Comparison of ENCODE assay signal across 16 cellular contexts in genomic region chr14:100410056-100410565, GRCh38. TPM values are rescaled to one million over a fixed set of nuclear protein-coding genes. Genes with fewer than 3 reads are reported as not detected.
DNase-seq lines count a peak whose midpoint lies in the region; ATAC-seq, FAIRE-seq and TF ChIP-seq lines count a peak whose summit lies in the region.
"Had no signal": no experiment of that assay in that cellular context is flagged by ENCODE, and none has a peak within 500 bp of the region (broad histone marks: within the 10 kb centered on the region; RNA-seq: fewer than 3 reads in every experiment).

No MANE protein-coding gene starts in this region.

- H3K23ac ChIP-seq in H1 (ENCODE audit: insufficient read length) = no peak overlapping the region

- H4K20me1 ChIP-seq in H1 (replicated peaks in 1 of 2; ENCODE audit: control insufficient read depth in 1 of 2, insufficient read depth in 2 of 2, low read length in 2 of 2) = no peaks in the 10 kb centered on the region

- CTCF ChIA-PET in H1 (lab: Charles Lee; ENCODE audit: partially characterized antibody) = interaction anchor here (0.6 to 4.9 kb wide), 16 partner anchors 7 to 244 kb away, joined by 3 to 37 read pairs (median 4); no protein-coding TSS in a partner anchor

- peaks cover 9% of the 10 kb centered on the region for H3K36me3 Mint-ChIP-seq in CD4-positive, CD25-positive, alpha-beta regulatory T cell

- no peak overlapping the region for H3K4me3 Mint-ChIP-seq in CD4-positive, CD25-positive, alpha-beta regulatory T cell
- H3K4me3 Mint-ChIP-seq: activated CD8-positive, alpha-beta T cell treated with anti-CD3 and anti-CD28 coated beads, Interleukin-2, amount 10 ng/mL, durations not matched to agents 7 days and 5 days; activated T-helper 1 cell treated with anti-CD3 and anti-CD28 coated beads, Interleukin-12 subunit alpha, Interleukin-12 subunit beta, Interleukin-2, Interleukin-4 antibody, amounts not matched to agents 30 ng/mL and 10 ng/mL and 1 ng/mL, durations not matched to agents 14 hours and 24 hours and 36 hours had no signal

- H2BK5ac ChIP-seq in H1 (ENCODE audit: low read depth, low read length) = no peak overlapping the region

- FAIRE-seq in H1 (lab: Jason Lieb, UNC) = no peak

- no peak overlapping the region for H4K91ac ChIP-seq in H1 (replicated peaks; ENCODE audit: insufficient read length, low read length)

- H3K18ac ChIP-seq in H1 (ENCODE audit: extremely low read depth, low read length) = no peak overlapping the region

- TF ChIP-seq RAD21 in H1 (IDR thresholded peaks at IDR 0.05 in 1 of 2, conservative IDR thresholded peaks at IDR 0.05 in 1 of 2; ENCODE audit: low read depth in 2 of 2, low read length in 2 of 2) = no peak

- no peak overlapping the region for H2AFZ ChIP-seq in H1 (ENCODE audit: low read length)
- H2AFZ ChIP-seq: PC-9 had no signal

- POLR2A ChIA-PET in H1 (lab: Charles Lee; ENCODE audit: partially characterized antibody) = interaction anchor here (0.6 to 1.4 kb wide), 2 partner anchors 44 to 334 kb away, joined by 3 read pairs; no protein-coding TSS in a partner anchor

- H2AK5ac ChIP-seq in H1 (ENCODE audit: low read depth, low read length) = no peak overlapping the region

- no peaks in the 10 kb centered on the region for H3K23me2 ChIP-seq in H1 (ENCODE audit: low read depth, low read length)

- no peak overlapping the region for H3K56ac ChIP-seq in H1 (replicated peaks; ENCODE audit: insufficient read length, low read depth, low read length)

- intact Hi-C loops in dorsolateral prefrontal cortex (cut with DNase I) = loop anchor here (10.0 kb wide), 2 partner anchors 235 to 495 kb away; partner anchors contain the start of gene RTL1 (in 1 of the 2)

- no peak overlapping the region for H3K4ac ChIP-seq in H1 (replicated peaks; ENCODE audit: insufficient read length, low read depth, low read length)

- no peak overlapping the region for H3K4me3 ChIP-seq in CD4-positive, CD25-positive, alpha-beta regulatory T cell (ENCODE audit: low read depth, low read length)
- no peak overlapping the region for H3K4me3 ChIP-seq in SJSA1
- no peak overlapping the region for H3K4me3 ChIP-seq in H1 (ENCODE audit: extremely low read depth in 1 of 4, insufficient read depth in 2 of 4, low read depth in 3 of 4, low read length in 4 of 4)
- no peak overlapping the region for H3K4me3 ChIP-seq in dorsolateral prefrontal cortex
- H3K4me3 ChIP-seq: esophagus muscularis mucosa, left lung, PC-9 had no signal

- peak overlapping the region; percentile 31; the same call in 1 of the 2 replicates for H2BK15ac ChIP-seq in H1 (ENCODE audit: low read length)

- H2BK12ac ChIP-seq in H1 (ENCODE audit: low read depth, low read length) = no peak overlapping the region; the same call in 1 of the 2 replicates

- H3K4me1 ChIP-seq in CD4-positive, CD25-positive, alpha-beta regulatory T cell (ENCODE audit: control insufficient read depth, insufficient read depth, low read length, poor library complexity, severe bottlenecking) = peaks cover 28% of the 10 kb centered on the region
- H3K4me1 ChIP-seq in SJSA1 (replicated peaks) (peaks cover 35% of the 10 kb centered on the region), H1 (replicated peaks in 1 of 4; ENCODE audit: control insufficient read depth in 3 of 4, insufficient read depth in 4 of 4, low read length in 3 of 4) (peaks cover 7 to 16% (median 13%) of the 10 kb centered on the region in 4 experiments)

- no peak for DNase-seq in CD4-positive, CD25-positive, alpha-beta regulatory T cell
- DNase-seq in SJSA1 (ENCODE audit: low read depth in 1 of 2, low spot score in 2 of 2) (peak; percentile 52 to 53), H1 (ENCODE audit: low read depth in 1 of 2, low spot score in 2 of 2) (peak in 1 of 2 experiments; percentile 15), mesenteric fat pad (ENCODE audit: low spot score) (peak; percentile 69), dorsolateral prefrontal cortex (no peak), GM19238 (ENCODE audit: insufficient read length, low spot score) (no peak)
- DNase-seq: activated CD8-positive, alpha-beta T cell treated with anti-CD3 and anti-CD28 coated beads, Interleukin-2, amount 10 ng/mL, durations not matched to agents 7 days and 5 days; left lung; NCI-H1694; NCI-H345; PC-9; WERI-Rb-1 had no signal

- H3K27ac Mint-ChIP-seq in CD4-positive, CD25-positive, alpha-beta regulatory T cell = peak overlapping the region in 2 of 3 donors; percentile 5 to 30
- H3K27ac Mint-ChIP-seq: activated CD8-positive, alpha-beta T cell treated with anti-CD3 and anti-CD28 coated beads, Interleukin-2, amount 10 ng/mL, durations not matched to agents 7 days and 5 days; activated T-helper 1 cell treated with anti-CD3 and anti-CD28 coated beads, Interleukin-12 subunit alpha, Interleukin-12 subunit beta, Interleukin-2, Interleukin-4 antibody, amounts not matched to agents 30 ng/mL and 10 ng/mL and 1 ng/mL, durations not matched to agents 14 hours and 24 hours and 36 hours had no signal

- peaks cover 0 to 2% (median 0%) of the 10 kb centered on the region in 7 donors for H3K9me3 Mint-ChIP-seq in CD4-positive, CD25-positive, alpha-beta regulatory T cell
- H3K9me3 Mint-ChIP-seq: activated T-helper 1 cell treated with anti-CD3 and anti-CD28 coated beads, Interleukin-12 subunit alpha, Interleukin-12 subunit beta, Interleukin-2, Interleukin-4 antibody, amounts not matched to agents 30 ng/mL and 10 ng/mL and 1 ng/mL, durations not matched to agents 14 hours and 24 hours and 36 hours had no signal

- H3K4me2 ChIP-seq in H1 (ENCODE audit: insufficient read depth in 1 of 2, low read depth in 2 of 2, low read length in 2 of 2) = peak overlapping the region; percentile 6 to 24; a peak in 2 of 4 replicates
- H3K4me2 ChIP-seq: PC-9 had no signal

- no peak for TF ChIP-seq POLR2A in H1 (IDR thresholded peaks at IDR 0.05; ENCODE audit: control extremely low read depth in 1 of 2, low read depth in 2 of 2, low read length in 2 of 2)

- no peak overlapping the region for H3K14ac ChIP-seq in H1 (ENCODE audit: insufficient read length)

- H3K36me3 ChIP-seq in CD4-positive, CD25-positive, alpha-beta regulatory T cell (ENCODE audit: control insufficient read depth, insufficient read depth, low read length) = no peaks in the 10 kb centered on the region
- H3K36me3 ChIP-seq in SJSA1 (no peaks in the 10 kb centered on the region), H1 (ENCODE audit: control insufficient read depth in 2 of 4, insufficient read depth in 4 of 4, low read length in 3 of 4) (no peaks in the 10 kb centered on the region)
- H3K36me3 ChIP-seq: esophagus muscularis mucosa, left lung, WERI-Rb-1 had no signal

- no peak overlapping the region for H3K27ac ChIP-seq in CD4-positive, CD25-positive, alpha-beta regulatory T cell (ENCODE audit: insufficient read depth, low read length, poor library complexity, severe bottlenecking)
- H3K27ac ChIP-seq in SJSA1 (no peak overlapping the region; the same call in 1 of the 2 replicates), H1 (ENCODE audit: low read depth, low read length) (peak overlapping the region; percentile 20; the same call in 1 of the 2 replicates), dorsolateral prefrontal cortex (peak overlapping the region in 1 of 59 donors; percentile 7)
- H3K27ac ChIP-seq: esophagus muscularis mucosa, left lung, PC-9, WERI-Rb-1 had no signal

- no peak overlapping the region for H2BK20ac ChIP-seq in H1 (ENCODE audit: low read length)

- no peak overlapping the region for H3K9ac ChIP-seq in H1 (replicated peaks in 1 of 4; ENCODE audit: extremely low read depth in 1 of 4, low read depth in 3 of 4, low read length in 3 of 4)

- ATAC-seq in CD4-positive, CD25-positive, alpha-beta regulatory T cell (ENCODE audit: low read depth in 2 of 2) = no peak
- ATAC-seq in HG02588 (IDR thresholded peaks at IDR 0.05; ENCODE audit: unreplicated experiment) = no peak
- ATAC-seq in HG03280 (IDR thresholded peaks at IDR 0.05; ENCODE audit: unreplicated experiment) = no peak
- ATAC-seq: activated CD8-positive, alpha-beta T cell treated with anti-CD3 and anti-CD28 coated beads, Interleukin-2, amount 10 ng/mL, durations not matched to agents 7 days and 5 days; left lung had no signal

- no peak overlapping the region for H4K8ac ChIP-seq in H1 (ENCODE audit: extremely low read depth, insufficient read depth, low read length)

- H3K79me1 ChIP-seq in H1 (ENCODE audit: low read depth, low read length) = peaks cover 6% of the 10 kb centered on the region

- H3K27me3 Mint-ChIP-seq in CD4-positive, CD25-positive, alpha-beta regulatory T cell = no peaks in the 10 kb centered on the region

- H3K4me1 Mint-ChIP-seq in CD4-positive, CD25-positive, alpha-beta regulatory T cell = peaks cover 17 to 37% (median 29%) of the 10 kb centered on the region in 4 donors

- no peak for TF ChIP-seq EP300 in H1 (IDR thresholded peaks at IDR 0.05; ENCODE audit: borderline replicate concordance in 1 of 2, low read depth in 2 of 2, low read length in 2 of 2)

- no peak overlapping the region for H4K5ac ChIP-seq in H1 (ENCODE audit: insufficient read length, low read depth, low read length)

- no peaks in the 10 kb centered on the region for H3K27me3 ChIP-seq in CD4-positive, CD25-positive, alpha-beta regulatory T cell (ENCODE audit: control insufficient read depth, insufficient read depth, low read length)
- H3K27me3 ChIP-seq in SJSA1 (replicated peaks) = no peaks in the 10 kb centered on the region
- no peaks in the 10 kb centered on the region for H3K27me3 ChIP-seq in H1 (replicated peaks in 1 of 4; ENCODE audit: control insufficient read depth in 3 of 4, extremely low read depth in 1 of 4, insufficient read depth in 3 of 4, low read length in 3 of 4)
- H3K27me3 ChIP-seq in dorsolateral prefrontal cortex = no peaks in the 10 kb centered on the region
- H3K27me3 ChIP-seq: esophagus muscularis mucosa, left lung had no signal

- 34% methylated on average over 8 of the region's 8 CpGs; no CpG with 5 or more reads in 1 of the 2 experiments for WGBS in H1 (ENCODE audit: extremely low coverage in 1 of 2, insufficient coverage in 1 of 2, insufficient read length in 1 of 2, insufficient replicate concordance in 2 of 2, low coverage in 1 of 2, low lambda C conversion rate in 2 of 2, missing lambda C conversion rate in 1 of 2), 2 experiments

- TF ChIP-seq CTCF in H1 (IDR thresholded peaks at IDR 0.05; ENCODE audit: control extremely low read depth in 1 of 3, insufficient read depth in 1 of 3, low read depth in 1 of 3, low read length in 3 of 3) (no peak), dorsolateral prefrontal cortex (IDR thresholded peaks at IDR 0.05 in 54 of 56, conservative IDR thresholded peaks at IDR 0.05 in 2 of 56; ENCODE audit: low read depth in 1 of 56, partially characterized antibody in 56 of 56) (no peak)

- H3K9me3 ChIP-seq in CD4-positive, CD25-positive, alpha-beta regulatory T cell (ENCODE audit: control insufficient read depth in 2 of 2, low read length in 2 of 2) = no peaks in the 10 kb centered on the region
- H3K9me3 ChIP-seq in SJSA1 (replicated peaks) (no peaks in the 10 kb centered on the region), H1 (ENCODE audit: insufficient read depth in 2 of 2, low read depth in 1 of 2, low read length in 1 of 2) (no peaks in the 10 kb centered on the region)
- H3K9me3 ChIP-seq: esophagus muscularis mucosa, left lung had no signal

- no peak overlapping the region for H2BK120ac ChIP-seq in H1 (replicated peaks; ENCODE audit: low read depth, low read length)

- no peaks in the 10 kb centered on the region for H3K79me2 ChIP-seq in H1 (ENCODE audit: control insufficient read depth in 1 of 2, insufficient read depth in 2 of 2, low read length in 2 of 2)

RNA-seq across cellular contexts. Expression of gene WDR25, which starts 33.8 kb away (rescaled TPM):
- total RNA-seq in CD4-positive, CD25-positive, alpha-beta regulatory T cell = 5.2 TPM
- 10 to 100 TPM in 2 of 4 donors, 1 to 10 TPM in 2; 7.9 to 15.0 (median 10.2) TPM for polyA plus RNA-seq in CD4-positive, CD25-positive, alpha-beta regulatory T cell
- total RNA-seq in SJSA1 (2014; rRNA removed; shearing (Covaris generic)) = 10.7 and 11.5 TPM in 2 replicates
- total RNA-seq in H1 (2021; fragmentation: NEBNext Ultra II Directional; extraction: Animal tissue kit (Norgen Biotek cat#: 25700)) = 11.0 and 11.2 TPM in 2 replicates
- 16.2 and 22.7 TPM in 2 replicates for polyA plus RNA-seq in H1 (2011; rRNA removed)
- 13.3 TPM for polyA plus RNA-seq in H1 (2011; cell fraction: cytosol; rRNA removed)
- 17.4 TPM for polyA plus RNA-seq in H1 (2011; cell fraction: nucleus; rRNA removed)
- polyA plus RNA-seq in H1 (2012, experiment 1 of 2) = 7.2 to 10.5 TPM (median 8.4 TPM) in 4 replicates
- polyA plus RNA-seq in H1 (2012, experiment 2 of 2) = 10.9 TPM
- 7.5 TPM for polyA plus RNA-seq in H1 (2013, experiment 1 of 2)
- polyA plus RNA-seq in H1 (2013, experiment 2 of 2) = 6.5 TPM
- polyA minus RNA-seq in H1 (2011; rRNA and poly(A)+ RNA removed) = 11.2 and 14.3 TPM in 2 replicates
- polyA minus RNA-seq in H1 (2011; cell fraction: cytosol; rRNA and poly(A)+ RNA removed) = 8.8 TPM
- polyA minus RNA-seq in H1 (2011; cell fraction: nucleus; rRNA and poly(A)+ RNA removed) = 13.0 TPM
- total RNA-seq in mesenteric fat pad (8.7 TPM), dorsolateral prefrontal cortex (10 to 100 TPM in 107 of 120 experiments, 1 to 10 TPM in 13; 7.7 to 18.9 (median 12.5) TPM)

Comparison
In these comparisons a context has a peak if more than half of its experiments do, and no peak if none do; other contexts are left out.
1. DNase-seq: peak in SJSA1 (2 of 2) and mesenteric fat pad (single experiment); none in CD4-positive, CD25-positive, alpha-beta regulatory T cell (0 of 3), dorsolateral prefrontal cortex (0 of 10) and GM19238 (single experiment).